ENCODE assay signal across 9 cellular contexts in genomic region chr7:20299647-20300312, GRCh38. TPM values are rescaled to one million over a fixed set of nuclear protein-coding genes. Genes with fewer than 3 reads are reported as not detected.
DNase-seq lines count a peak whose midpoint lies in the region; ATAC-seq and TF ChIP-seq lines count a peak whose summit lies in the region.
"Had no signal": no experiment of that assay in that cellular context is flagged by ENCODE, and none has a peak within 500 bp of the region (broad histone marks: within the 10 kb centered on the region; RNA-seq: fewer than 3 reads in every experiment).

No MANE protein-coding gene starts in this region.

- H3K4me1 ChIP-seq in OCI-LY7 (ENCODE audit: insufficient read depth, low read length, poor library complexity, severe bottlenecking) (no peaks in the 10 kb centered on the region), osteoblast (ENCODE audit: insufficient read depth, low read length) (peaks cover 8% of the 10 kb centered on the region)

- ATAC-seq in GM18870 (IDR thresholded peaks at IDR 0.05; ENCODE audit: unreplicated experiment) = peak; percentile 75
- peak; percentile 67 for ATAC-seq in HG02642 (IDR thresholded peaks at IDR 0.05; ENCODE audit: poor library complexity, unreplicated experiment)

- no peak overlapping the region for H3K27ac ChIP-seq in OCI-LY7 (ENCODE audit: low read depth, low read length, poor library complexity, severe bottlenecking)
- H3K27ac ChIP-seq in osteoblast (ENCODE audit: low read depth, low read length) = peak overlapping the region; percentile 31

- intact Hi-C loops in OCI-LY7 (cut with micrococcal nuclease; ENCODE audit: unreplicated experiment) = no loop called here

- H3K9me2 ChIP-seq in OCI-LY7 (ENCODE audit: insufficient read depth, low read length) = no peaks in the 10 kb centered on the region

- H3K9me3 ChIP-seq in OCI-LY7 (ENCODE audit: low read length) (no peaks in the 10 kb centered on the region), osteoblast (ENCODE audit: low read depth, low read length) (no peaks in the 10 kb centered on the region)
- H3K9me3 ChIP-seq: Peyer's patch had no signal

- no peak for DNase-seq in OCI-LY7 (ENCODE audit: low spot score)
- DNase-seq in osteoblast (ENCODE audit: insufficient read length, low spot score, missing footprints) = no peak
- DNase-seq in stimulated activated CD4-positive, alpha-beta T cell treated with anti-CD3 and anti-CD28 coated beads, Interleukin-4, amount 100 ng/mL, for 1 hour = no peak
- no peak for DNase-seq in activated CD4-positive, alpha-beta T cell treated with anti-CD3 and anti-CD28 coated beads for 48 hours
- DNase-seq in NCI-H69 (lab: John Stamatoyannopoulos, UW) = no peak
- no peak for DNase-seq in DMS153 treated with DMSO at 0.1 percent for 48 hours (lab: John Stamatoyannopoulos, UW; ENCODE audit: unreplicated experiment)
- DNase-seq: Peyer's patch had no signal

- POLR2A ChIA-PET in OCI-LY7 (lab: Charles Lee) = interaction anchor here (0.8 kb wide), 1 partner anchor 28 kb away, joined by 3 read pairs; no protein-coding TSS in a partner anchor

- BruUV-seq in OCI-LY7 (replicated peaks; lab: Mats Ljungman, UMichigan) = no TSS peak

- H4K20me1 ChIP-seq in OCI-LY7 (ENCODE audit: insufficient read depth, low read length) (no peaks in the 10 kb centered on the region), osteoblast (ENCODE audit: insufficient read depth, low read length) (no peaks in the 10 kb centered on the region)

- no peak for TF ChIP-seq CTCF in OCI-LY7 (conservative IDR thresholded peaks at IDR 0.05; ENCODE audit: low read length)
- TF ChIP-seq CTCF in osteoblast (IDR thresholded peaks at IDR 0.05; ENCODE audit: extremely low read depth, low read depth, low read length) = no peak

- H3K27me3 ChIP-seq in osteoblast (ENCODE audit: insufficient read depth, low read length) = no peaks in the 10 kb centered on the region
- H3K27me3 ChIP-seq: Peyer's patch had no signal

- H3K36me3 ChIP-seq in OCI-LY7 (ENCODE audit: insufficient read depth, low read length) (no peaks in the 10 kb centered on the region), osteoblast (ENCODE audit: insufficient read depth, low read length) (no peaks in the 10 kb centered on the region)
- H3K36me3 ChIP-seq: Peyer's patch had no signal

- H2AFZ ChIP-seq in OCI-LY7 (ENCODE audit: low read length) (no peak overlapping the region), osteoblast (ENCODE audit: low read length) (peak overlapping the region; percentile 91)

- H3K4me3 ChIP-seq in OCI-LY7 (ENCODE audit: low read depth, low read length, poor library complexity, severe bottlenecking) (no peak overlapping the region), osteoblast (ENCODE audit: insufficient read depth, low read length) (peak overlapping the region; percentile 42)
- H3K4me3 ChIP-seq: Peyer's patch had no signal

- H3K4me2 ChIP-seq in OCI-LY7 (ENCODE audit: low read length) = peak overlapping the region; percentile 45; the same call in 1 of the 2 replicates
- peak overlapping the region; percentile 70 for H3K4me2 ChIP-seq in osteoblast (ENCODE audit: insufficient read depth, low read length)

- CTCF ChIA-PET in OCI-LY7 (lab: Charles Lee; ENCODE audit: unreplicated experiment) = no interaction called here

- H3K79me2 ChIP-seq in OCI-LY7 (ENCODE audit: insufficient read depth, low read depth, low read length) (no peaks in the 10 kb centered on the region), osteoblast (ENCODE audit: insufficient read depth, low read length) (no peaks in the 10 kb centered on the region)

RNA-seq across cellular contexts. Expression of gene ITGB8, which starts 30.9 kb away (rescaled TPM):
- total RNA-seq in OCI-LY7 (2014; rRNA removed; shearing (Covaris generic)) = not detected in 2 replicates
- not detected in 2 replicates for total RNA-seq in OCI-LY7 (2022)
- total RNA-seq in osteoblast = 30.9 and 35.1 TPM in 2 replicates

Comparison
In these comparisons a context has a peak if more than half of its experiments do, and no peak if none do; other contexts are left out.
1. RNA of gene ITGB8, which starts 30.9 kb away (total RNA-seq): 30.9 to 35.1 TPM in osteoblast; not detected in OCI-LY7; every median in the first group is over 10 times any median in the second.